Comparison of ENCODE assay signal across 8 cellular contexts in the genomic region with DNA sequence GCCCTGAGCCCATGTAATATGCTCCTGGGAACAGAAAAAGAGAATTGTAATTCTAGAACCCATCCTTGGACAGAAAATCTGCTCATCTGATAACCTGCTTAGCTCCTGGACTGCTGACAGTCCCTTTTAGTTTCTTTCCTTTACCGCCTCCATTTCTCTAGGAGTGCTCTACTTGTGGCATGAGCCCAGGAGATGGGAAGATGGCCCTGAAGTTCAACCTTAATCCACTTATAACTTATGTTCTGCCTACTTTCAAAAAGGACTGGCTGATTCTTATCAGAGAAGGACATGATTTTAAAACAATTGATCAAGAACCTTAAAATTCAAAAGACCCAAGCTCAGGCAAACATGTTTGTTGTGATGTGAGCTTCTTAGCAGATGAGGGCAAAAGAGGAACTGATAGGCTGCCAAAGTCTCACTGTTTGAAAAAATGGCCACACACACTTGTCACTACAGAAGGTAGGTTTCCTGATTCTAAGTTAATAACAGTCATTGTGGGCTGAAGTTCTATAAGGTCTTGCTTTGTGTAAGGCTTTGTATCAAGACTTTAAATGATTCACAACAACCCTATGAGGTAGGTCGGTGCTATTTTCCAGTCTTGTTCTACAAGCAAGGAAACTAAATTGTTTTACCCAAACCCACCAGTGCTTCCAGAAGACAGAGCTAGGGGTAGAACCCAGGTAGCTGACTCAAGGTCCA.
DNase-seq lines count a peak whose midpoint lies in the region; ATAC-seq and TF ChIP-seq lines count a peak whose summit lies in the region.

No MANE protein-coding gene starts in this region.

- H3K27me3 ChIP-seq in RWPE2 (ENCODE audit: insufficient read depth, poor library complexity, severe bottlenecking) = no peaks in the 10 kb centered on the region

- ATAC-seq in activated CD4-positive, CD25-positive, alpha-beta regulatory T cell treated with anti-CD3 and anti-CD28 coated beads, Interleukin-2, amount 50 U/mL, for 24 hours = peak; percentile 55 to 61
- ATAC-seq in HG02798 (IDR thresholded peaks at IDR 0.05; ENCODE audit: poor library complexity, unreplicated experiment) (peak; percentile 71), RWPE2 (ENCODE audit: low read depth) (no peak)
- ATAC-seq in stimulated activated memory B cell treated with anti-CD40 and anti-IgM and Interleukin-4, amounts not matched to agents 10 μg/mL and 1 μg/mL and 100 μg/mL, for 72 hours = peak; percentile 77

- H3K9me3 ChIP-seq in RWPE2 (ENCODE audit: severe bottlenecking) = no peaks in the 10 kb centered on the region

- TF ChIP-seq CTCF in RWPE2 (IDR thresholded peaks at IDR 0.05; ENCODE audit: poor library complexity, severe bottlenecking) = no peak
- TF ChIP-seq CTCF in glutamatergic neuron (IDR thresholded peaks at IDR 0.05; ENCODE audit: partially characterized antibody, unreplicated experiment) = no peak

- peaks cover 4% of the 10 kb centered on the region for H3K9me3 Mint-ChIP-seq in stimulated activated memory B cell treated with anti-CD40 and anti-IgM and Interleukin-4, amounts not matched to agents 10 μg/mL and 1 μg/mL and 100 μg/mL, for 72 hours
- no peaks in the 10 kb centered on the region for H3K9me3 Mint-ChIP-seq in glutamatergic neuron (ENCODE audit: unreplicated experiment)

- peaks cover 24% of the 10 kb centered on the region for H3K36me3 Mint-ChIP-seq in stimulated activated memory B cell treated with anti-CD40 and anti-IgM and Interleukin-4, amounts not matched to agents 10 μg/mL and 1 μg/mL and 100 μg/mL, for 72 hours
- no peaks in the 10 kb centered on the region for H3K36me3 Mint-ChIP-seq in glutamatergic neuron (ENCODE audit: unreplicated experiment)

- H3K27ac ChIP-seq in RWPE2 (ENCODE audit: poor library complexity, severe bottlenecking) = peak overlapping the region; percentile 74

- H3K4me1 ChIP-seq in RWPE2 (ENCODE audit: insufficient read depth, poor library complexity, severe bottlenecking) = peaks cover 7% of the 10 kb centered on the region

- intact Hi-C loops in head of caudate nucleus (cut with DNase I) = no loop called here

- no peak for DNase-seq in activated CD4-positive, CD25-positive, alpha-beta regulatory T cell treated with anti-CD3 and anti-CD28 coated beads, Interleukin-2, amount 50 U/mL, for 72 hours
- DNase-seq in RWPE2 (ENCODE audit: low spot score) (no peak), glutamatergic neuron (no peak), head of caudate nucleus (no peak), medulla oblongata (ENCODE audit: extremely low spot score) (no peak)

- peak overlapping the region; percentile 59 for H3K4me3 Mint-ChIP-seq in stimulated activated memory B cell treated with anti-CD40 and anti-IgM and Interleukin-4, amounts not matched to agents 10 μg/mL and 1 μg/mL and 100 μg/mL, for 72 hours
- no peak overlapping the region for H3K4me3 Mint-ChIP-seq in glutamatergic neuron (ENCODE audit: unreplicated experiment)

- H3K4me1 Mint-ChIP-seq in stimulated activated memory B cell treated with anti-CD40 and anti-IgM and Interleukin-4, amounts not matched to agents 10 μg/mL and 1 μg/mL and 100 μg/mL, for 72 hours = peaks cover 80% of the 10 kb centered on the region
- H3K4me1 Mint-ChIP-seq in glutamatergic neuron (ENCODE audit: low read depth, unreplicated experiment) = no peaks in the 10 kb centered on the region

- no peak overlapping the region for H3K4me3 ChIP-seq in RWPE2 (ENCODE audit: severe bottlenecking)

- H3K36me3 ChIP-seq in RWPE2 (ENCODE audit: low read depth) = 0 out of 2 replicates have a peak, but pooled peaks cover 3% of the 10 kb centered on the region

- H3K27me3 Mint-ChIP-seq in stimulated activated memory B cell treated with anti-CD40 and anti-IgM and Interleukin-4, amounts not matched to agents 10 μg/mL and 1 μg/mL and 100 μg/mL, for 72 hours = no peaks in the 10 kb centered on the region
- no peaks in the 10 kb centered on the region for H3K27me3 Mint-ChIP-seq in glutamatergic neuron (ENCODE audit: unreplicated experiment)

- peak overlapping the region; percentile 98 for H3K27ac Mint-ChIP-seq in stimulated activated memory B cell treated with anti-CD40 and anti-IgM and Interleukin-4, amounts not matched to agents 10 μg/mL and 1 μg/mL and 100 μg/mL, for 72 hours
- H3K27ac Mint-ChIP-seq in glutamatergic neuron (ENCODE audit: unreplicated experiment) = no peak overlapping the region
